In the genomic region with DNA sequence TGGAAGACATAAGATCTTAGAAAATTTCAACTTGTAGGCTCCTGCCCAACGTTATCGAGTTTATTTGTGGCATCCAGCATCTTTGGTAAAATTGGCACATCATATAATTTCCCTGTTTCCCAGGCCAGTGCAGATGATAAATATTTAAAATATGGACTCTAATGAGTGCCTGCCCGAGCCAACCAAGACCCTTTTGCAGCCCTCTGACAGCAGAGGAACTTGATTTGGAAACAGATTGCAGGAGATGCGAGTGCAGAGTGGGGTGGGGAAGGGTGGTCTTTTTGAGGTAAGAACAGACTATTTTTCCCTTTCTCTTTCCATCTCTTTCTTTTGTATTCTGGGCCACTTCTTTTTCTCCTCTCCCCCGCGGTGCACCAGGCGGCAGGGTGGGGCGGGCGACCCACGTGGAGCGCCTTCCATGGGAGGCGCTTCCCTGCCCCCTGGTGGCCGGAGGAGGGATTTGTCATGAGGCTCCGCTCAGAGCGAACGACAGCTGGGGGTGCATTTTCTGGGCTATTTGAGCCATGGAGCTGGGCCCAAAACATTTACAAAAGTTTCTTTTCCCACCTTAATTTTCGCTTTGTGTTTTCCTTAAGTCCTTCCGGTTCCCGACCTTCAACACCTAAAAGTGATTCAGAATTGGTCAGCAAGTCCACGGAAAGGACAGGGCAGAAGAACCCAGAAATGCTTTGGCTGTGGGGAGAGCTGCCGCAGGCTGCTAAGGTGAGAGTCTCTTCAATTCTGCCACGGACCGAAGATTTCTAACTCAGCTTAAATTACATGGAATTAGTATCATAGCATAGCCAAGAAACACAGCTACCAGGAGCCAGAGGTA, we compare ENCODE assay signal across 1 cellular context.
A peak's percentile ranks its signal among the peaks of the same experiment; 100 is the strongest.
TF ChIP-seq lines count a peak whose summit lies in the region.

No MANE protein-coding gene starts in this region.

TF ChIP-seq in GM12878, 131 proteins besides CTCF, POLR2A, EP300 and RAD21 (continued from another document and continues in another):
- TF ChIP-seq, protein P1, sequence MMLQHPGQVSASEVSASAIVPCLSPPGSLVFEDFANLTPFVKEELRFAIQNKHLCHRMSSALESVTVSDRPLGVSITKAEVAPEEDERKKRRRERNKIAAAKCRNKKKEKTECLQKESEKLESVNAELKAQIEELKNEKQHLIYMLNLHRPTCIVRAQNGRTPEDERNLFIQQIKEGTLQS (IDR thresholded peaks at IDR 0.05; ENCODE audit: borderline replicate concordance, extremely low read depth, low read depth, low read length) = peak; percentile 52; the same call in 1 of the 2 replicates
- TF ChIP-seq, protein P2, sequence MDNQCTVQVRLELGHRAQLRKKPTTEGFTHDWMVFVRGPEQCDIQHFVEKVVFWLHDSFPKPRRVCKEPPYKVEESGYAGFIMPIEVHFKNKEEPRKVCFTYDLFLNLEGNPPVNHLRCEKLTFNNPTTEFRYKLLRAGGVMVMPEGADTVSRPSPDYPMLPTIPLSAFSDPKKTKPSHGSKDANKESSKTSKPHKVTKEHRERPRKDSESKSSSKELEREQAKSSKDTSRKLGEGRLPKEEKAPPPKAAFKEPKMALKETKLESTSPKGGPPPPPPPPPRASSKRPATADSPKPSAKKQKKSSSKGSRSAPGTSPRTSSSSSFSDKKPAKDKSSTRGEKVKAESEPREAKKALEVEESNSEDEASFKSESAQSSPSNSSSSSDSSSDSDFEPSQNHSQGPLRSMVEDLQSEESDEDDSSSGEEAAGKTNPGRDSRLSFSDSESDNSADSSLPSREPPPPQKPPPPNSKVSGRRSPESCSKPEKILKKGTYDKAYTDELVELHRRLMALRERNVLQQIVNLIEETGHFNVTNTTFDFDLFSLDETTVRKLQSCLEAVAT (IDR thresholded peaks at IDR 0.05) = no peak
- TF ChIP-seq BRCA1 (IDR thresholded peaks at IDR 0.05; ENCODE audit: low read depth, low read length) (no peak), SMARCA5 (IDR thresholded peaks at IDR 0.05) (0 out of 2 replicates have a peak, but pooled peaks have one; percentile 66), ZNF274 (IDR thresholded peaks at IDR 0.05; ENCODE audit: insufficient read depth, insufficient read length) (no peak), BHLHE40 (IDR thresholded peaks at IDR 0.05; ENCODE audit: borderline replicate concordance in 1 of 2, low read depth in 2 of 2, low read length in 1 of 2) (0 out of 4 replicates have a peak, but pooled peaks of 1 of the 2 experiments have one; percentile 16), CEBPB (IDR thresholded peaks at IDR 0.05; ENCODE audit: borderline replicate concordance in 1 of 2, low read depth in 2 of 2, low read length in 2 of 2) (no peak), SP1 (IDR thresholded peaks at IDR 0.05; ENCODE audit: low read depth, low read length) (no peak), NRF1 (conservative IDR thresholded peaks at IDR 0.05; ENCODE audit: low read depth, low read length) (no peak), YBX1 (IDR thresholded peaks at IDR 0.05) (no peak), IRF4 (IDR thresholded peaks at IDR 0.05; ENCODE audit: low read depth, low read length) (no peak), EGR1 (IDR thresholded peaks at IDR 0.05; ENCODE audit: borderline replicate concordance in 1 of 2, low read depth in 2 of 2, low read length in 2 of 2) (peak in 1 of 2 experiments; percentile 33; a peak in 1 of 3 replicates), RUNX3 (IDR thresholded peaks at IDR 0.05; ENCODE audit: low read length) (0 out of 2 replicates have a peak, but pooled peaks have one; percentile 13), MEF2A (IDR thresholded peaks at IDR 0.05; ENCODE audit: insufficient read depth, low read depth, low read length) (0 out of 2 replicates have a peak, but pooled peaks have one; percentile 34), YY1 (IDR thresholded peaks at IDR 0.05; ENCODE audit: low read depth, low read length) (peak; percentile 69), PML (IDR thresholded peaks at IDR 0.05; ENCODE audit: low read length) (no peak), PAX5 (IDR thresholded peaks at IDR 0.05; ENCODE audit: borderline replicate concordance, low read depth, low read length) (no peak), CHD2 (IDR thresholded peaks at IDR 0.05; ENCODE audit: borderline replicate concordance, low read depth, low read length) (no peak), EED (IDR thresholded peaks at IDR 0.05; ENCODE audit: low read depth) (peak; percentile 13; the same call in 1 of the 2 replicates), CBX3 (IDR thresholded peaks at IDR 0.05; ENCODE audit: borderline replicate concordance, low read depth) (no peak), MXI1 (IDR thresholded peaks at IDR 0.05; ENCODE audit: low read depth, low read length) (peak; percentile 97), MTA2 (IDR thresholded peaks at IDR 0.05; ENCODE audit: low read depth) (no peak), KLF5 (IDR thresholded peaks at IDR 0.05; ENCODE audit: partially characterized antibody) (peak; percentile 51), ZNF622 (IDR thresholded peaks at IDR 0.05) (no peak), SIX5 (IDR thresholded peaks at IDR 0.05; ENCODE audit: low read depth, low read length, severe bottlenecking) (no peak), FOXM1 (IDR thresholded peaks at IDR 0.05; ENCODE audit: low read depth, low read length) (0 out of 2 replicates have a peak, but pooled peaks have one; percentile 52), GABPA (IDR thresholded peaks at IDR 0.05; ENCODE audit: low read depth) (no peak), BCL11A (IDR thresholded peaks at IDR 0.05; ENCODE audit: low read depth, low read length) (no peak), DPF2 (IDR thresholded peaks at IDR 0.05) (no peak), MYC (IDR thresholded peaks at IDR 0.05; ENCODE audit: insufficient read depth, insufficient read length, insufficient replicate concordance, low read length, severe bottlenecking) (peak; percentile 70), CBX5 (IDR thresholded peaks at IDR 0.05; ENCODE audit: low read depth) (no peak), POLR2AphosphoS2 (IDR thresholded peaks at IDR 0.05; ENCODE audit: low read depth, low read length) (no peak), REST (IDR thresholded peaks at IDR 0.05; ENCODE audit: low read depth, low read length) (no peak), ZNF207 (IDR thresholded peaks at IDR 0.05; ENCODE audit: borderline replicate concordance) (no peak), NBN (IDR thresholded peaks at IDR 0.05) (no peak), SREBF1 (IDR thresholded peaks at IDR 0.05; ENCODE audit: low read length) (no peak), CBFB (IDR thresholded peaks at IDR 0.05; ENCODE audit: low read depth) (no peak), POU2F2 (IDR thresholded peaks at IDR 0.05; ENCODE audit: borderline replicate concordance, low read depth, low read length) (peak; percentile 41; the same call in 1 of the 3 replicates), HDGF (IDR thresholded peaks at IDR 0.05) (no peak)
- TF ChIP-seq, protein P3, sequence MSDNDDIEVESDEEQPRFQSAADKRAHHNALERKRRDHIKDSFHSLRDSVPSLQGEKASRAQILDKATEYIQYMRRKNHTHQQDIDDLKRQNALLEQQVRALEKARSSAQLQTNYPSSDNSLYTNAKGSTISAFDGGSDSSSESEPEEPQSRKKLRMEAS (IDR thresholded peaks at IDR 0.05; ENCODE audit: low read depth, low read length) = peak; percentile 98
- TF ChIP-seq, protein P4, sequence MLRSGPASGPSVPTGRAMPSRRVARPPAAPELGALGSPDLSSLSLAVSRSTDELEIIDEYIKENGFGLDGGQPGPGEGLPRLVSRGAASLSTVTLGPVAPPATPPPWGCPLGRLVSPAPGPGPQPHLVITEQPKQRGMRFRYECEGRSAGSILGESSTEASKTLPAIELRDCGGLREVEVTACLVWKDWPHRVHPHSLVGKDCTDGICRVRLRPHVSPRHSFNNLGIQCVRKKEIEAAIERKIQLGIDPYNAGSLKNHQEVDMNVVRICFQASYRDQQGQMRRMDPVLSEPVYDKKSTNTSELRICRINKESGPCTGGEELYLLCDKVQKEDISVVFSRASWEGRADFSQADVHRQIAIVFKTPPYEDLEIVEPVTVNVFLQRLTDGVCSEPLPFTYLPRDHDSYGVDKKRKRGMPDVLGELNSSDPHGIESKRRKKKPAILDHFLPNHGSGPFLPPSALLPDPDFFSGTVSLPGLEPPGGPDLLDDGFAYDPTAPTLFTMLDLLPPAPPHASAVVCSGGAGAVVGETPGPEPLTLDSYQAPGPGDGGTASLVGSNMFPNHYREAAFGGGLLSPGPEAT (IDR thresholded peaks at IDR 0.05; ENCODE audit: low read depth) = no peak
- TF ChIP-seq, protein P5, sequence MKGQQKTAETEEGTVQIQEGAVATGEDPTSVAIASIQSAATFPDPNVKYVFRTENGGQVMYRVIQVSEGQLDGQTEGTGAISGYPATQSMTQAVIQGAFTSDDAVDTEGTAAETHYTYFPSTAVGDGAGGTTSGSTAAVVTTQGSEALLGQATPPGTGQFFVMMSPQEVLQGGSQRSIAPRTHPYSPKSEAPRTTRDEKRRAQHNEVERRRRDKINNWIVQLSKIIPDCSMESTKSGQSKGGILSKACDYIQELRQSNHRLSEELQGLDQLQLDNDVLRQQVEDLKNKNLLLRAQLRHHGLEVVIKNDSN (IDR thresholded peaks at IDR 0.05; ENCODE audit: borderline replicate concordance, extremely low read length, insufficient read depth, low read depth, low read length) = peak; percentile 74
- TF ChIP-seq, protein P6, sequence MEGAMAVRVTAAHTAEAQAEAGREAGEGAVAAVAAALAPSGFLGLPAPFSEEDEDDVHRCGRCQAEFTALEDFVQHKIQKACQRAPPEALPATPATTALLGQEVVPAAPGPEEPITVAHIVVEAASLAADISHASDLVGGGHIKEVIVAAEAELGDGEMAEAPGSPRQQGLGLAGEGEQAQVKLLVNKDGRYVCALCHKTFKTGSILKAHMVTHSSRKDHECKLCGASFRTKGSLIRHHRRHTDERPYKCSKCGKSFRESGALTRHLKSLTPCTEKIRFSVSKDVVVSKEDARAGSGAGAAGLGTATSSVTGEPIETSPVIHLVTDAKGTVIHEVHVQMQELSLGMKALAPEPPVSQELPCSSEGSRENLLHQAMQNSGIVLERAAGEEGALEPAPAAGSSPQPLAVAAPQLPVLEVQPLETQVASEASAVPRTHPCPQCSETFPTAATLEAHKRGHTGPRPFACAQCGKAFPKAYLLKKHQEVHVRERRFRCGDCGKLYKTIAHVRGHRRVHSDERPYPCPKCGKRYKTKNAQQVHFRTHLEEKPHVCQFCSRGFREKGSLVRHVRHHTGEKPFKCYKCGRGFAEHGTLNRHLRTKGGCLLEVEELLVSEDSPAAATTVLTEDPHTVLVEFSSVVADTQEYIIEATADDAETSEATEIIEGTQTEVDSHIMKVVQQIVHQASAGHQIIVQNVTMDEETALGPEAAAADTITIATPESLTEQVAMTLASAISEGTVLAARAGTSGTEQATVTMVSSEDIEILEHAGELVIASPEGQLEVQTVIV (IDR thresholded peaks at IDR 0.05; ENCODE audit: borderline replicate concordance, partially characterized antibody) = no peak
- TF ChIP-seq, protein P7, sequence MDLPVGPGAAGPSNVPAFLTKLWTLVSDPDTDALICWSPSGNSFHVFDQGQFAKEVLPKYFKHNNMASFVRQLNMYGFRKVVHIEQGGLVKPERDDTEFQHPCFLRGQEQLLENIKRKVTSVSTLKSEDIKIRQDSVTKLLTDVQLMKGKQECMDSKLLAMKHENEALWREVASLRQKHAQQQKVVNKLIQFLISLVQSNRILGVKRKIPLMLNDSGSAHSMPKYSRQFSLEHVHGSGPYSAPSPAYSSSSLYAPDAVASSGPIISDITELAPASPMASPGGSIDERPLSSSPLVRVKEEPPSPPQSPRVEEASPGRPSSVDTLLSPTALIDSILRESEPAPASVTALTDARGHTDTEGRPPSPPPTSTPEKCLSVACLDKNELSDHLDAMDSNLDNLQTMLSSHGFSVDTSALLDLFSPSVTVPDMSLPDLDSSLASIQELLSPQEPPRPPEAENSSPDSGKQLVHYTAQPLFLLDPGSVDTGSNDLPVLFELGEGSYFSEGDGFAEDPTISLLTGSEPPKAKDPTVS (IDR thresholded peaks at IDR 0.05; ENCODE audit: low read depth, low read length) = no peak
